ENCODE assay signal across 1 cellular context in the genomic region with DNA sequence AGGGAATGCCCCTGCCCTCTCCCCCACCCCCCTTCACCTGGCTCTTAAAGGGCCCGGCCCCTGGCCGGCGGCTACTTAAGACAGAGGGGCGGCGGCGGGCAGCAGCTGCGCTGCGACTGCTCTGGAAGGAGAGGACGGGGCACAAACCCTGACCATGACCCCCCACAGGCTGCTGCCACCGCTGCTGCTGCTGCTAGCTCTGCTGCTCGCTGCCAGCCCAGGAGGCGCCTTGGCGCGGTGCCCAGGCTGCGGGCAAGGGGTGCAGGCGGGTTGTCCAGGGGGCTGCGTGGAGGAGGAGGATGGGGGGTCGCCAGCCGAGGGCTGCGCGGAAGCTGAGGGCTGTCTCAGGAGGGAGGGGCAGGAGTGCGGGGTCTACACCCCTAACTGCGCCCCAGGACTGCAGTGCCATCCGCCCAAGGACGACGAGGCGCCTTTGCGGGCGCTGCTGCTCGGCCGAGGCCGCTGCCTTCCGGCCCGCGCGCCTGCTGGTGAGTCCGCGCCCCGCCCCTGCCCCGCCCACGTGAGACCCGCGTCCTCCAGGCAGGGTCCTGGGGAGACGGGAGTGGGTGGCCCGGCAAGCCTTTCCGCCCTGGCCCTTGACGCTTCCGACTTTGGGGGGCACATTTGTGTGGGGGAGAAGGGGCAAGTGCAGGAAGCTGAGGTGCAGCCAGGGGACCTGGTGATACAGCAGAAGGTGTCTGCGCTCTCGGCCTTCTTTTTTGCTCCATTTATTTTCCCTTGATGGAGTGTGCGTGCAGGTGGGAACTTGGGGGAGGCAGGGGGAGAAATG.
TF ChIP-seq lines count a peak whose summit lies in the region.

A gene with protein sequence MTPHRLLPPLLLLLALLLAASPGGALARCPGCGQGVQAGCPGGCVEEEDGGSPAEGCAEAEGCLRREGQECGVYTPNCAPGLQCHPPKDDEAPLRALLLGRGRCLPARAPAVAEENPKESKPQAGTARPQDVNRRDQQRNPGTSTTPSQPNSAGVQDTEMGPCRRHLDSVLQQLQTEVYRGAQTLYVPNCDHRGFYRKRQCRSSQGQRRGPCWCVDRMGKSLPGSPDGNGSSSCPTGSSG (plus strand): TSS at position 104 of the 790 bp plus-strand sequence. CDS start 51 bp downstream, at position 155.

TF ChIP-seq in HepG2, 621 proteins besides CTCF, POLR2A, EP300 and RAD21 (continued from another document and continues in another):
- TF ChIP-seq, protein P1, sequence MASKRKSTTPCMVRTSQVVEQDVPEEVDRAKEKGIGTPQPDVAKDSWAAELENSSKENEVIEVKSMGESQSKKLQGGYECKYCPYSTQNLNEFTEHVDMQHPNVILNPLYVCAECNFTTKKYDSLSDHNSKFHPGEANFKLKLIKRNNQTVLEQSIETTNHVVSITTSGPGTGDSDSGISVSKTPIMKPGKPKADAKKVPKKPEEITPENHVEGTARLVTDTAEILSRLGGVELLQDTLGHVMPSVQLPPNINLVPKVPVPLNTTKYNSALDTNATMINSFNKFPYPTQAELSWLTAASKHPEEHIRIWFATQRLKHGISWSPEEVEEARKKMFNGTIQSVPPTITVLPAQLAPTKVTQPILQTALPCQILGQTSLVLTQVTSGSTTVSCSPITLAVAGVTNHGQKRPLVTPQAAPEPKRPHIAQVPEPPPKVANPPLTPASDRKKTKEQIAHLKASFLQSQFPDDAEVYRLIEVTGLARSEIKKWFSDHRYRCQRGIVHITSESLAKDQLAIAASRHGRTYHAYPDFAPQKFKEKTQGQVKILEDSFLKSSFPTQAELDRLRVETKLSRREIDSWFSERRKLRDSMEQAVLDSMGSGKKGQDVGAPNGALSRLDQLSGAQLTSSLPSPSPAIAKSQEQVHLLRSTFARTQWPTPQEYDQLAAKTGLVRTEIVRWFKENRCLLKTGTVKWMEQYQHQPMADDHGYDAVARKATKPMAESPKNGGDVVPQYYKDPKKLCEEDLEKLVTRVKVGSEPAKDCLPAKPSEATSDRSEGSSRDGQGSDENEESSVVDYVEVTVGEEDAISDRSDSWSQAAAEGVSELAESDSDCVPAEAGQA (IDR thresholded peaks at IDR 0.05; ENCODE audit: low read depth), result no peak
- TF ChIP-seq, protein P1 (CRISPR knock-in tag; IDR thresholded peaks at IDR 0.05; ENCODE audit: borderline replicate concordance), result no peak
- TF ChIP-seq ATM (IDR thresholded peaks at IDR 0.05; ENCODE audit: borderline replicate concordance) (no peak), ATAD3A (CRISPR knock-in tag; IDR thresholded peaks at IDR 0.05) (no peak), ZFP41 (CRISPR knock-in tag; IDR thresholded peaks at IDR 0.05; ENCODE audit: borderline replicate concordance) (no peak), KDM3A (CRISPR knock-in tag; IDR thresholded peaks at IDR 0.05; ENCODE audit: low read depth) (0 out of 2 replicates have a peak, but pooled peaks have one; percentile 30), ZNF160 (CRISPR knock-in tag; IDR thresholded peaks at IDR 0.05) (no peak), ZFYVE20 (CRISPR knock-in tag; IDR thresholded peaks at IDR 0.05; ENCODE audit: borderline replicate concordance, low read depth) (no peak), ZNF782 (CRISPR knock-in tag; IDR thresholded peaks at IDR 0.05; ENCODE audit: borderline replicate concordance) (no peak), BCL6 (CRISPR knock-in tag; IDR thresholded peaks at IDR 0.05) (no peak), BHLHE40 (IDR thresholded peaks at IDR 0.05; ENCODE audit: low read length) (no peak), FOXJ3 (CRISPR knock-in tag; IDR thresholded peaks at IDR 0.05; ENCODE audit: borderline replicate concordance) (no peak), SCMH1 (CRISPR knock-in tag; IDR thresholded peaks at IDR 0.05; ENCODE audit: borderline replicate concordance) (no peak), MLLT10 (CRISPR knock-in tag; IDR thresholded peaks at IDR 0.05) (no peak), ZMAT3 (CRISPR knock-in tag; conservative IDR thresholded peaks at IDR 0.05) (0 out of 2 replicates have a peak, but pooled peaks have one; percentile 42), HOXA9 (CRISPR knock-in tag; IDR thresholded peaks at IDR 0.05; ENCODE audit: borderline replicate concordance) (no peak), KLF15 (CRISPR knock-in tag; IDR thresholded peaks at IDR 0.05; ENCODE audit: borderline replicate concordance) (no peak), SIN3A (IDR thresholded peaks at IDR 0.05; ENCODE audit: borderline replicate concordance, low read depth, low read length) (no peak; the same call in 1 of the 2 replicates), SMYD3 (CRISPR knock-in tag; IDR thresholded peaks at IDR 0.05) (no peak), ZBTB20 (CRISPR knock-in tag; IDR thresholded peaks at IDR 0.05; ENCODE audit: borderline replicate concordance, low read depth) (no peak)
- TF ChIP-seq, protein P2, sequence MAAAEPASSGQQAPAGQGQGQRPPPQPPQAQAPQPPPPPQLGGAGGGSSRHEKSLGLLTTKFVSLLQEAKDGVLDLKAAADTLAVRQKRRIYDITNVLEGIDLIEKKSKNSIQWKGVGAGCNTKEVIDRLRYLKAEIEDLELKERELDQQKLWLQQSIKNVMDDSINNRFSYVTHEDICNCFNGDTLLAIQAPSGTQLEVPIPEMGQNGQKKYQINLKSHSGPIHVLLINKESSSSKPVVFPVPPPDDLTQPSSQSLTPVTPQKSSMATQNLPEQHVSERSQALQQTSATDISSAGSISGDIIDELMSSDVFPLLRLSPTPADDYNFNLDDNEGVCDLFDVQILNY (CRISPR knock-in tag; conservative IDR thresholded peaks at IDR 0.05), result no peak
- TF ChIP-seq, protein P3, sequence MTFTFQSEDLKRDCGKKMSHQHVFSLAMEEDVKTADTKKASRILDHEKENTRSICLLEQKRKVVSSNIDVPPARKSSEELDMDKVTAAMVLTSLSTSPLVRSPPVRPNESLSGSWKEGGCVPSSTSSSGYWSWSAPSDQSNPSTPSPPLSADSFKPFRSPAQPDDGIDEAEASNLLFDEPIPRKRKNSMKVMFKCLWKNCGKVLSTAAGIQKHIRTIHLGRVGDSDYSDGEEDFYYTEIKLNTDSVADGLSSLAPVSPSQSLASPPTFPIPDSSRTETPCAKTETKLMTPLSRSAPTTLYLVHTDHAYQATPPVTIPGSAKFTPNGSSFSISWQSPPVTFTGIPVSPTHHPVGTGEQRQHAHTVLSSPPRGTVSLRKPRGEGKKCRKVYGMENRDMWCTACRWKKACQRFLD (CRISPR knock-in tag; IDR thresholded peaks at IDR 0.05; ENCODE audit: borderline replicate concordance), result peak; percentile 41; the same call in 1 of the 2 replicates
- TF ChIP-seq, protein P4, sequence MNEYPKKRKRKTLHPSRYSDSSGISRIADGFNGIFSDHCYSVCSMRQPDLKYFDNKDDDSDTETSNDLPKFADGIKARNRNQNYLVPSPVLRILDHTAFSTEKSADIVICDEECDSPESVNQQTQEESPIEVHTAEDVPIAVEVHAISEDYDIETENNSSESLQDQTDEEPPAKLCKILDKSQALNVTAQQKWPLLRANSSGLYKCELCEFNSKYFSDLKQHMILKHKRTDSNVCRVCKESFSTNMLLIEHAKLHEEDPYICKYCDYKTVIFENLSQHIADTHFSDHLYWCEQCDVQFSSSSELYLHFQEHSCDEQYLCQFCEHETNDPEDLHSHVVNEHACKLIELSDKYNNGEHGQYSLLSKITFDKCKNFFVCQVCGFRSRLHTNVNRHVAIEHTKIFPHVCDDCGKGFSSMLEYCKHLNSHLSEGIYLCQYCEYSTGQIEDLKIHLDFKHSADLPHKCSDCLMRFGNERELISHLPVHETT (CRISPR knock-in tag; conservative IDR thresholded peaks at IDR 0.05), result no peak
- TF ChIP-seq, protein P5, sequence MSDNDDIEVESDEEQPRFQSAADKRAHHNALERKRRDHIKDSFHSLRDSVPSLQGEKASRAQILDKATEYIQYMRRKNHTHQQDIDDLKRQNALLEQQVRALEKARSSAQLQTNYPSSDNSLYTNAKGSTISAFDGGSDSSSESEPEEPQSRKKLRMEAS (IDR thresholded peaks at IDR 0.05), result peak; percentile 44; the same call in 1 of the 2 replicates
- TF ChIP-seq, protein P6, sequence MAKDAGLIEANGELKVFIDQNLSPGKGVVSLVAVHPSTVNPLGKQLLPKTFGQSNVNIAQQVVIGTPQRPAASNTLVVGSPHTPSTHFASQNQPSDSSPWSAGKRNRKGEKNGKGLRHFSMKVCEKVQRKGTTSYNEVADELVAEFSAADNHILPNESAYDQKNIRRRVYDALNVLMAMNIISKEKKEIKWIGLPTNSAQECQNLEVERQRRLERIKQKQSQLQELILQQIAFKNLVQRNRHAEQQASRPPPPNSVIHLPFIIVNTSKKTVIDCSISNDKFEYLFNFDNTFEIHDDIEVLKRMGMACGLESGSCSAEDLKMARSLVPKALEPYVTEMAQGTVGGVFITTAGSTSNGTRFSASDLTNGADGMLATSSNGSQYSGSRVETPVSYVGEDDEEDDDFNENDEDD (CRISPR knock-in tag; IDR thresholded peaks at IDR 0.05; ENCODE audit: borderline replicate concordance), result peak; percentile 65; the same call in 1 of the 2 replicates
- TF ChIP-seq, protein P7, sequence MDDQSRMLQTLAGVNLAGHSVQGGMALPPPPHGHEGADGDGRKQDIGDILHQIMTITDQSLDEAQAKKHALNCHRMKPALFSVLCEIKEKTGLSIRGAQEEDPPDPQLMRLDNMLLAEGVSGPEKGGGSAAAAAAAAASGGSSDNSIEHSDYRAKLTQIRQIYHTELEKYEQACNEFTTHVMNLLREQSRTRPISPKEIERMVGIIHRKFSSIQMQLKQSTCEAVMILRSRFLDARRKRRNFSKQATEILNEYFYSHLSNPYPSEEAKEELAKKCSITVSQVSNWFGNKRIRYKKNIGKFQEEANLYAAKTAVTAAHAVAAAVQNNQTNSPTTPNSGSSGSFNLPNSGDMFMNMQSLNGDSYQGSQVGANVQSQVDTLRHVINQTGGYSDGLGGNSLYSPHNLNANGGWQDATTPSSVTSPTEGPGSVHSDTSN (CRISPR knock-in tag; IDR thresholded peaks at IDR 0.05; ENCODE audit: borderline replicate concordance), result no peak
- TF ChIP-seq, protein P8, sequence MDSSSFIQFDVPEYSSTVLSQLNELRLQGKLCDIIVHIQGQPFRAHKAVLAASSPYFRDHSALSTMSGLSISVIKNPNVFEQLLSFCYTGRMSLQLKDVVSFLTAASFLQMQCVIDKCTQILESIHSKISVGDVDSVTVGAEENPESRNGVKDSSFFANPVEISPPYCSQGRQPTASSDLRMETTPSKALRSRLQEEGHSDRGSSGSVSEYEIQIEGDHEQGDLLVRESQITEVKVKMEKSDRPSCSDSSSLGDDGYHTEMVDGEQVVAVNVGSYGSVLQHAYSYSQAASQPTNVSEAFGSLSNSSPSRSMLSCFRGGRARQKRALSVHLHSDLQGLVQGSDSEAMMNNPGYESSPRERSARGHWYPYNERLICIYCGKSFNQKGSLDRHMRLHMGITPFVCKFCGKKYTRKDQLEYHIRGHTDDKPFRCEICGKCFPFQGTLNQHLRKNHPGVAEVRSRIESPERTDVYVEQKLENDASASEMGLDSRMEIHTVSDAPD (CRISPR knock-in tag; IDR thresholded peaks at IDR 0.05), result no peak
- TF ChIP-seq, protein P9, sequence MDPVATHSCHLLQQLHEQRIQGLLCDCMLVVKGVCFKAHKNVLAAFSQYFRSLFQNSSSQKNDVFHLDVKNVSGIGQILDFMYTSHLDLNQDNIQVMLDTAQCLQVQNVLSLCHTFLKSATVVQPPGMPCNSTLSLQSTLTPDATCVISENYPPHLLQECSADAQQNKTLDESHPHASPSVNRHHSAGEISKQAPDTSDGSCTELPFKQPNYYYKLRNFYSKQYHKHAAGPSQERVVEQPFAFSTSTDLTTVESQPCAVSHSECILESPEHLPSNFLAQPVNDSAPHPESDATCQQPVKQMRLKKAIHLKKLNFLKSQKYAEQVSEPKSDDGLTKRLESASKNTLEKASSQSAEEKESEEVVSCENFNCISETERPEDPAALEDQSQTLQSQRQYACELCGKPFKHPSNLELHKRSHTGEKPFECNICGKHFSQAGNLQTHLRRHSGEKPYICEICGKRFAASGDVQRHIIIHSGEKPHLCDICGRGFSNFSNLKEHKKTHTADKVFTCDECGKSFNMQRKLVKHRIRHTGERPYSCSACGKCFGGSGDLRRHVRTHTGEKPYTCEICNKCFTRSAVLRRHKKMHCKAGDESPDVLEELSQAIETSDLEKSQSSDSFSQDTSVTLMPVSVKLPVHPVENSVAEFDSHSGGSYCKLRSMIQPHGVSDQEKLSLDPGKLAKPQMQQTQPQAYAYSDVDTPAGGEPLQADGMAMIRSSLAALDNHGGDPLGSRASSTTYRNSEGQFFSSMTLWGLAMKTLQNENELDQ (CRISPR knock-in tag; IDR thresholded peaks at IDR 0.05; ENCODE audit: borderline replicate concordance), result no peak
